27 cellular contexts compared by ENCODE assay signal in the genomic region with DNA sequence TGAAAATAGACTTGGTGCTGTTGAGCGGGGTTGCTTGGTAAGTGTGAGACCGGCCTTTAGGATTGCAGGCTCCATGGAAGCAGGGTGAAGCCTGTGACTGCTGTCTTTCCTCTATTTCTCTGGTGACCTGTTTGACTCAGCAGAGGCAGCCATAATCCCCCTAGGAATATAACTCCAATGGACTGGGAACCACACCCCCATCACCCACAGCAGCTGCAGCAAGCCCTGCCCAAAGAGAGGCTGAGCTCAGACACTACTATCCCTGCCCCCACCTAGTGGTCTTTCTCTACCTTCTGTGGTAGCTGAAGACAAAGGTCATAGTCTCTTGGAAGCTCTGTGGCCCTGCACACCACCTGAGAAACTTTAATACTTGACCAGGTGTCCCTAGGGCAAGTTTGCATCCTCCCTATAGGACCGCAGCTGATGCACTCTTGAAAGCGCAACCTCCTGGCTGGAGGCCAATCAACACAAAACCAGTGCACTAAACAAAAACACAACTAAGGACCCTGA.
"Had no signal": no experiment of that assay in that cellular context is flagged by ENCODE, and none has a peak within 500 bp of the region (broad histone marks: within the 10 kb centered on the region; RNA-seq: fewer than 3 reads in every experiment).

No MANE protein-coding gene starts in this region.

- H3K36me3 Mint-ChIP-seq: activated naive CD4-positive, alpha-beta T cell treated with anti-CD3 and anti-CD28 coated beads, Interleukin-2, amount 10 ng/mL, durations not matched to agents 7 days and 5 days; activated naive CD8-positive, alpha-beta T cell treated with anti-CD3 and anti-CD28 coated beads for 36 hours; T-cell had no signal

- H3K27ac ChIP-seq: brain microvascular endothelial cell, RWPE1, SK-N-MC, VCaP had no signal

- H3K4me3 Mint-ChIP-seq: activated CD4-positive, alpha-beta memory T cell treated with anti-CD3 and anti-CD28 coated beads, Interleukin-2, amount 10 ng/mL, durations not matched to agents 7 days and 5 days; activated CD4-positive, alpha-beta T cell treated with anti-CD3 and anti-CD28 coated beads for 36 hours; activated naive CD4-positive, alpha-beta T cell treated with anti-CD3 and anti-CD28 coated beads, Interleukin-2, amount 10 ng/mL, durations not matched to agents 7 days and 5 days; activated naive CD8-positive, alpha-beta T cell treated with anti-CD3 and anti-CD28 coated beads for 36 hours; activated T-cell treated with anti-CD3 and anti-CD28 coated beads, Interleukin-2, amount 50 U/mL, for 72 hours; T-cell had no signal

- H3K4me3 ChIP-seq: K562, SK-N-MC had no signal

- H3K27me3 ChIP-seq: brain microvascular endothelial cell had no signal

- H3K27ac Mint-ChIP-seq: activated CD4-positive, alpha-beta memory T cell treated with anti-CD3 and anti-CD28 coated beads, Interleukin-2, amount 10 ng/mL, durations not matched to agents 7 days and 5 days; activated CD4-positive, alpha-beta T cell treated with anti-CD3 and anti-CD28 coated beads for 36 hours; activated naive CD4-positive, alpha-beta T cell treated with anti-CD3 and anti-CD28 coated beads, Interleukin-2, amount 10 ng/mL, durations not matched to agents 7 days and 5 days; activated naive CD8-positive, alpha-beta T cell treated with anti-CD3 and anti-CD28 coated beads for 36 hours; activated T-cell treated with anti-CD3 and anti-CD28 coated beads, Interleukin-2, amount 50 U/mL, for 72 hours; activated T-helper 2 cell treated with anti-CD3 and anti-CD28 coated beads, Interferon-gamma antibody, Interleukin-2, Interleukin-4, amounts not matched to agents 10 μg/mL and 5 μg/mL and 100 μg/mL, durations not matched to agents 14 hours and 24 hours and 36 hours; T-cell had no signal

- FAIRE-seq: K562 had no signal

- H3K36me3 ChIP-seq: brain microvascular endothelial cell had no signal

- ATAC-seq: activated CD4-positive, alpha-beta T cell treated with anti-CD3 and anti-CD28 coated beads for 36 hours; activated T-cell treated with anti-CD3 and anti-CD28 coated beads, Interleukin-2, amount 50 U/mL, for 72 hours; K562; T-cell had no signal

- H3K4me1 Mint-ChIP-seq: activated CD4-positive, alpha-beta memory T cell treated with anti-CD3 and anti-CD28 coated beads, Interleukin-2, amount 10 ng/mL, durations not matched to agents 7 days and 5 days; activated CD4-positive, alpha-beta T cell treated with anti-CD3 and anti-CD28 coated beads for 36 hours; activated naive CD4-positive, alpha-beta T cell treated with anti-CD3 and anti-CD28 coated beads, Interleukin-2, amount 10 ng/mL, durations not matched to agents 7 days and 5 days; activated naive CD8-positive, alpha-beta T cell treated with anti-CD3 and anti-CD28 coated beads for 36 hours; T-cell had no signal

- DNase-seq: activated CD4-positive, alpha-beta memory T cell treated with anti-CD3 and anti-CD28 coated beads, Interleukin-2, amount 10 ng/mL, durations not matched to agents 7 days and 5 days; activated CD4-positive, alpha-beta T cell treated with anti-CD3 and anti-CD28 coated beads for 36 hours; activated CD4-positive, alpha-beta T cell treated with anti-CD3 and anti-CD28 coated beads, Interleukin-2, amount 50 U/mL, for 1 hour; activated CD8-positive, alpha-beta memory T cell treated with anti-CD3 and anti-CD28 coated beads, Interleukin-2, amount 50 U/mL, for 4 hours; activated gamma-delta T cell treated with Interleukin-2 at 50 U/mL for 16 hours; activated naive CD4-positive, alpha-beta T cell treated with anti-CD3 and anti-CD28 coated beads, Interleukin-2, amount 10 ng/mL, durations not matched to agents 7 days and 5 days; activated naive CD8-positive, alpha-beta T cell treated with anti-CD3 and anti-CD28 coated beads for 36 hours; activated T-cell treated with anti-CD3 and anti-CD28 coated beads, Interleukin-2, amount 50 U/mL, for 72 hours; brain microvascular endothelial cell; cerebellar nuclear complex; Karpas-422; NCI-H1105 treated with DMSO at 0.1 percent for 48 hours; NCI-H1436 treated with DMSO at 0.1 percent for 48 hours; NCI-H187; NCI-H2081; NCI-H2171 treated with DMSO at 0.1 percent for 48 hours; NCI-H345; NCI-H524; NCI-H774; SIG-M5; T-cell; T-helper 2 cell had no signal

- H3K9me3 Mint-ChIP-seq: activated CD4-positive, alpha-beta memory T cell treated with anti-CD3 and anti-CD28 coated beads, Interleukin-2, amount 10 ng/mL, durations not matched to agents 7 days and 5 days; activated naive CD4-positive, alpha-beta T cell treated with anti-CD3 and anti-CD28 coated beads, Interleukin-2, amount 10 ng/mL, durations not matched to agents 7 days and 5 days; activated naive CD8-positive, alpha-beta T cell treated with anti-CD3 and anti-CD28 coated beads for 36 hours; activated T-cell treated with anti-CD3 and anti-CD28 coated beads, Interleukin-2, amount 50 U/mL, for 72 hours; activated T-helper 2 cell treated with anti-CD3 and anti-CD28 coated beads, Interferon-gamma antibody, Interleukin-2, Interleukin-4, amounts not matched to agents 10 μg/mL and 5 μg/mL and 100 μg/mL, durations not matched to agents 14 hours and 24 hours and 36 hours had no signal
